ENCODE assay signal across 18 cellular contexts in genomic region chr14:99497894-99498293, GRCh38.
"Had no signal": no experiment of that assay in that cellular context is flagged by ENCODE, and none has a peak within 500 bp of the region (broad histone marks: within the 10 kb centered on the region; RNA-seq: fewer than 3 reads in every experiment).

No MANE protein-coding gene starts in this region.

- H3K27me3 ChIP-seq: dorsolateral prefrontal cortex, esophagus muscularis mucosa, foreskin keratinocyte, gastroesophageal sphincter, heart right ventricle, left lung had no signal

- H3K4me1 ChIP-seq: foreskin keratinocyte, gastroesophageal sphincter, left lung, lower lobe of right lung had no signal

- H3K9me3 ChIP-seq: esophagus muscularis mucosa, gastroesophageal sphincter, heart right ventricle, left lung, lower lobe of right lung had no signal

- H3K4me3 ChIP-seq: coronary artery, dorsolateral prefrontal cortex, esophagus muscularis mucosa, gastroesophageal sphincter, heart right ventricle, left lung, lower lobe of right lung had no signal

- ATAC-seq: foreskin keratinocyte, gastroesophageal sphincter, heart right ventricle, left cardiac atrium, left lung, left ventricle myocardium superior, lower lobe of right lung had no signal

- H3K27ac ChIP-seq: coronary artery, esophagus muscularis mucosa, foreskin keratinocyte, gastroesophageal sphincter, heart right ventricle, left lung, lower lobe of right lung had no signal

- DNase-seq: dermis blood vessel endothelial cell; dorsolateral prefrontal cortex; effector CD4-positive, alpha-beta T cell; effector memory CD4-positive, alpha-beta T cell; foreskin keratinocyte; glutamatergic neuron; head of caudate nucleus; heart right ventricle; hippocampal formation; left cardiac atrium; left lung; left ventricle myocardium superior; lower lobe of right lung; mesenchymal stem cell; midbrain had no signal
